In the genomic region with DNA sequence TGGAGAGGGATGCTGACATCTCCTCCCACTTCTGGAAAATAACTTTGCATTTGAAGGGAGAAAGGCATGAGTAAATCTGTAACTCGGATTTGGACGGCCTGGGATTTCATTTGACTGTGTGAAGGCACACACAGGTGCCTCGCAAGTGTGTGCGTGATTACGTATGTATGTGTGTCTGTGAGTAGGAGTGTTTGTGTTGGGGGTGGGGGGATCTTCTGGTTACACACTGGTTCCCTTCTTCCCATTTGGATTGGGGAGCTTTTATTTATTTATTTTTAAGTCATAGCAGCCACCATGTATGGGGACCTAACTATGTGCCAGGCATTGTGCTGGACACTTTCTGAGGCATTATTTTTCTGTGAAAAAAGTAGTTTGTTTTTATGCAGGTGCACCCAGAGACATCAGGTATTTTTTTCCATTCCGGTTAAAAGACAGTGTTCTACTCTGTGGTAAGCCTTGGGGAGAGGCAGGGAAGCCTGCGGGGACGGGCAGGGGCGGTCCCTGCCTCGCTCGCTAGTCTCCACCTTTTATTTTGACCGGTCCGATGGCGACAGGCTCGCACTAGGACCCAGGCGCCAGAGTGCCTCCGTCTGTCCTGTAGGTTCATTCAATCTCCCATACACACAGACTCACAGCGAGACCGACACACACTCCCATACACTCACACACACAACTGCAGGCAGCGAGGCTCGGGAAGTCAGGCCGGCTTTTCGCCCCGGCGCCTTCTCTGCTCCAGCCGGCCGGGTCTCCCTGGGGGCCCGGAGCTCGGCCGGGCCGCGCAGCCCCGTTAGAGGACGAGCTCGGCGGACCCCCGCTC, we compare ENCODE assay signal across 8 cellular contexts. TPM values are rescaled to one million over a fixed set of nuclear protein-coding genes. Genes with fewer than 3 reads are reported as not detected.
DNase-seq lines count a peak whose midpoint lies in the region; ATAC-seq and TF ChIP-seq lines count a peak whose summit lies in the region.

Gene MXI1, plus strand, starts transcription at position 618 of the 817 bp plus-strand sequence. CDS start 204 bp downstream, outside the sequence.

- peak in 5 of 10 experiments; percentile 28 to 51 (median 30) for DNase-seq in CD4-positive, alpha-beta T cell
- peak; percentile 68 to 88 for DNase-seq in NCI-H526 (lab: John Stamatoyannopoulos, UW)
- DNase-seq in epithelial cell of prostate (ENCODE audit: low read depth, low spot score): no peak
- peak; percentile 91 for DNase-seq in mesenteric fat pad (ENCODE audit: low spot score)

- peaks cover 29% of the 10 kb centered on the region for H3K36me3 Mint-ChIP-seq in CD4-positive, alpha-beta T cell (ENCODE audit: low read depth)

- H3K4me1 ChIP-seq in stomach smooth muscle (ENCODE audit: control insufficient read depth, insufficient read depth, low read length): peaks cover 19% of the 10 kb centered on the region

- H3K36me3 ChIP-seq in stomach smooth muscle (ENCODE audit: control insufficient read depth in 2 of 2, insufficient read depth in 2 of 2, low read length in 2 of 2): no peaks in the 10 kb centered on the region

- peak within 1 kb of the TSS; percentile 98 for H3K4me3 Mint-ChIP-seq in CD4-positive, alpha-beta T cell

- POLR2A ChIA-PET in CD4-positive, alpha-beta T cell (lab: Charles Lee): interaction anchor here (0.6 to 9.4 kb wide), 23 partner anchors 8 to 712 kb away, joined by 3 to 386 read pairs (median 8); partner anchors contain the start of genes BBIP1, SHOC2 and SMNDC1
- POLR2A ChIA-PET in activated CD8-positive, alpha-beta memory T cell treated with anti-CD3 and anti-CD28 coated beads for 36 hours (lab: Charles Lee): interaction anchor here (0.5 to 5.3 kb wide), 3 partner anchors 15 to 66 kb away, joined by 6 to 57 read pairs (median 7); no protein-coding TSS in a partner anchor

- no peaks in the 10 kb centered on the region for H3K9me3 Mint-ChIP-seq in CD4-positive, alpha-beta T cell

- intact Hi-C loops in CD4-positive, alpha-beta T cell (cut with DNase I, micrococcal nuclease): loop anchor here (5.0 kb wide), 5 partner anchors 50 to 290 kb away; partner anchors contain the start of genes ADD3 (in 2 of the 2) and DUSP5 (in 1 of the 2)

- peak within 1 kb of the TSS; percentile 83 for H3K27ac ChIP-seq in CD4-positive, alpha-beta T cell (ENCODE audit: low read depth, low read length)
- H3K27ac ChIP-seq in epithelial cell of prostate (peak within 1 kb of the TSS; percentile 75), stomach smooth muscle (ENCODE audit: low read length) (peak within 1 kb of the TSS; percentile 85)

- H3K27me3 ChIP-seq in CD4-positive, alpha-beta T cell (ENCODE audit: control insufficient read depth, insufficient read depth, low read length): no peaks in the 10 kb centered on the region
- H3K27me3 ChIP-seq in stomach smooth muscle (ENCODE audit: control insufficient read depth in 1 of 2, insufficient read depth in 2 of 2, low read length in 2 of 2): no peaks in the 10 kb centered on the region

- H3K27me3 Mint-ChIP-seq in CD4-positive, alpha-beta T cell: peaks cover 5% of the 10 kb centered on the region

- ATAC-seq in CD4-positive, alpha-beta T cell (ENCODE audit: poor library complexity): no peak
- ATAC-seq in GM19025 (IDR thresholded peaks at IDR 0.05; ENCODE audit: low read depth, unreplicated experiment) (peak; percentile 50), HG03108 (IDR thresholded peaks at IDR 0.05; ENCODE audit: unreplicated experiment) (peak; percentile 45)

- H3K27ac Mint-ChIP-seq in CD4-positive, alpha-beta T cell: peak within 1 kb of the TSS; percentile 100

- no peaks in the 10 kb centered on the region for H3K9me3 ChIP-seq in CD4-positive, alpha-beta T cell (ENCODE audit: control insufficient read depth, low read length)
- H3K9me3 ChIP-seq in stomach smooth muscle (ENCODE audit: control insufficient read depth in 2 of 2, low read length in 2 of 2): no peaks in the 10 kb centered on the region

- CTCF ChIA-PET in CD4-positive, alpha-beta T cell (lab: Charles Lee): interaction anchor here (0.6 to 8.0 kb wide), 11 partner anchors 8 to 127 kb away, joined by 3 to 118 read pairs (median 4); no protein-coding TSS in a partner anchor
- CTCF ChIA-PET in activated CD8-positive, alpha-beta memory T cell treated with anti-CD3 and anti-CD28 coated beads for 36 hours (lab: Charles Lee): interaction anchor here (0.7 to 5.6 kb wide), 16 partner anchors 9 to 358 kb away, joined by 3 to 42 read pairs (median 4); no protein-coding TSS in a partner anchor

- peak within 1 kb of the TSS; percentile 69 to 82 for H3K9ac ChIP-seq in stomach smooth muscle (ENCODE audit: low read length in 2 of 2)

- no peak for TF ChIP-seq CTCF in CD4-positive, alpha-beta T cell (IDR thresholded peaks at IDR 0.05)

- peak within 1 kb of the TSS; percentile 91 to 93 for H3K4me3 ChIP-seq in stomach smooth muscle (ENCODE audit: low read length in 2 of 2)

- H3K4me1 Mint-ChIP-seq in CD4-positive, alpha-beta T cell (ENCODE audit: low read depth): peaks cover 28% of the 10 kb centered on the region

RNA-seq across cellular contexts. Expression of gene MXI1, which starts in this region (rescaled TPM):
- total RNA-seq in CD4-positive, alpha-beta T cell: 10 to 100 TPM; 74.3 to 84.3 TPM
- total RNA-seq in activated CD8-positive, alpha-beta memory T cell treated with anti-CD3 and anti-CD28 coated beads for 36 hours: 10 to 100 TPM; 13.4 to 14.8 TPM
- 23.7 TPM for total RNA-seq in mesenteric fat pad
